In the genomic region with DNA sequence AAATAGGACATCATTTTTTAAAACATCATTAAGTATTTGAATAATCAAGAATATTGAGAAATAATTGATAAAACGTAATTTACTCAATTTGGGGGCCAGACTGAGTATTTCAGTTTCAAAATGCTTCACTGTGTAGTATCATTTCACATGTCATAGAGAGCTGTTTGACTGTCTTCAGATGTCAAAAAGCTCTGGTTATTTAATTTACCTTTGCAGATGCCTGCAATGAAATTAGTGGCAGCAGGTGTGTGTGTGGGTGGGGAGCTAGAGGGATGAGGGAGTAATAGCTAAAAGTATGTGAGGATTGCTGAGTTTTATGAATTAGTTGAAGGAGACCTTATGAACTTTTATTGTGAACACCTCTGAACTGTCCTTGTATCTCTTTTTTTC, we compare ENCODE assay signal across 24 cellular contexts.
"Had no signal": no experiment of that assay in that cellular context is flagged by ENCODE, and none has a peak within 500 bp of the region (broad histone marks: within the 10 kb centered on the region; RNA-seq: fewer than 3 reads in every experiment).

No MANE protein-coding gene starts in this region.

- H3K27ac Mint-ChIP-seq: activated CD4-positive, alpha-beta T cell treated with anti-CD3 and anti-CD28 coated beads for 36 hours; activated naive CD8-positive, alpha-beta T cell treated with anti-CD3 and anti-CD28 coated beads for 36 hours; activated T-cell treated with anti-CD3 and anti-CD28 coated beads, Interleukin-2, amount 50 U/mL, for 24 hours; activated T-helper 2 cell treated with anti-CD3 and anti-CD28 coated beads, Interferon-gamma antibody, Interleukin-2, Interleukin-4, amounts not matched to agents 10 μg/mL and 5 μg/mL and 100 μg/mL, durations not matched to agents 14 hours and 24 hours and 36 hours; natural killer cell treated with Interleukin-12 subunit alpha and Interleukin-12 subunit beta and Interleukin-15 and Interleukin-18, amount 100 ng/mL, for 72 hours; WTC11 had no signal

- H3K4me3 ChIP-seq: breast epithelium, left ventricle myocardium inferior, ovary, psoas muscle, transverse colon had no signal

- H3K36me3 ChIP-seq: breast epithelium, left ventricle myocardium inferior, neutrophil, ovary, transverse colon had no signal

- H3K27ac ChIP-seq: breast epithelium, foreskin keratinocyte, left ventricle myocardium inferior, neutrophil, ovary, psoas muscle, transverse colon had no signal

- H3K27me3 ChIP-seq: breast epithelium, foreskin keratinocyte, neutrophil, ovary, transverse colon had no signal

- DNase-seq: activated CD4-positive, alpha-beta T cell treated with anti-CD3 and anti-CD28 coated beads for 36 hours; activated CD4-positive, alpha-beta T cell treated with anti-CD3 and anti-CD28 coated beads, Interleukin-2, amount 50 U/mL, for 4 hours; activated CD8-positive, alpha-beta memory T cell treated with anti-CD3 and anti-CD28 coated beads for 24 hours; activated CD8-positive, alpha-beta memory T cell treated with anti-CD3 and anti-CD28 coated beads, Interleukin-2, amount 50 U/mL, for 4 hours; activated naive CD4-positive, alpha-beta T cell; activated naive CD8-positive, alpha-beta T cell treated with anti-CD3 and anti-CD28 coated beads for 36 hours; activated T-cell treated with anti-CD3 and anti-CD28 coated beads, Interleukin-2, amount 50 U/mL, for 24 hours; effector memory CD4-positive, alpha-beta T cell; foreskin keratinocyte; kidney glomerular epithelial cell; left ventricle myocardium inferior; midbrain; ovary; psoas muscle; right cardiac atrium; stimulated activated CD4-positive, alpha-beta T cell treated with anti-CD3 and anti-CD28 coated beads, Interleukin-12 subunit alpha, Interleukin-12 subunit beta, amount 100 ng/mL, for 4 hours; T1000; transverse colon had no signal

- H3K36me3 Mint-ChIP-seq: activated naive CD8-positive, alpha-beta T cell treated with anti-CD3 and anti-CD28 coated beads for 36 hours; WTC11 had no signal

- H3K27me3 Mint-ChIP-seq: activated naive CD8-positive, alpha-beta T cell treated with anti-CD3 and anti-CD28 coated beads for 36 hours; activated T-cell treated with anti-CD3 and anti-CD28 coated beads, Interleukin-2, amount 50 U/mL, for 24 hours; central memory CD8-positive, alpha-beta T cell had no signal

- H3K4me1 ChIP-seq: breast epithelium, foreskin keratinocyte, left ventricle myocardium inferior, psoas muscle, transverse colon had no signal

- H3K4me3 Mint-ChIP-seq: activated CD4-positive, alpha-beta T cell treated with anti-CD3 and anti-CD28 coated beads for 36 hours; activated naive CD8-positive, alpha-beta T cell treated with anti-CD3 and anti-CD28 coated beads for 36 hours; activated T-cell treated with anti-CD3 and anti-CD28 coated beads, Interleukin-2, amount 50 U/mL, for 24 hours; central memory CD8-positive, alpha-beta T cell; natural killer cell treated with Interleukin-12 subunit alpha and Interleukin-12 subunit beta and Interleukin-15 and Interleukin-18, amount 100 ng/mL, for 72 hours; WTC11 had no signal

- ATAC-seq: activated CD4-positive, alpha-beta T cell treated with anti-CD3 and anti-CD28 coated beads for 36 hours; foreskin keratinocyte; natural killer cell treated with Interleukin-12 subunit alpha and Interleukin-12 subunit beta and Interleukin-15 and Interleukin-18, amount 100 ng/mL, for 72 hours; psoas muscle; right cardiac atrium; WTC11 had no signal

- H3K4me1 Mint-ChIP-seq: activated CD4-positive, alpha-beta T cell treated with anti-CD3 and anti-CD28 coated beads for 36 hours; activated naive CD8-positive, alpha-beta T cell treated with anti-CD3 and anti-CD28 coated beads for 36 hours; central memory CD8-positive, alpha-beta T cell had no signal

- H3K9me3 ChIP-seq: breast epithelium, left ventricle myocardium inferior, neutrophil, ovary, psoas muscle, transverse colon had no signal

- H3K9me3 Mint-ChIP-seq: activated naive CD8-positive, alpha-beta T cell treated with anti-CD3 and anti-CD28 coated beads for 36 hours; activated T-helper 2 cell treated with anti-CD3 and anti-CD28 coated beads, Interferon-gamma antibody, Interleukin-2, Interleukin-4, amounts not matched to agents 10 μg/mL and 5 μg/mL and 100 μg/mL, durations not matched to agents 14 hours and 24 hours and 36 hours; WTC11 had no signal
